Comparison of ENCODE assay signal across 25 cellular contexts in the genomic region with DNA sequence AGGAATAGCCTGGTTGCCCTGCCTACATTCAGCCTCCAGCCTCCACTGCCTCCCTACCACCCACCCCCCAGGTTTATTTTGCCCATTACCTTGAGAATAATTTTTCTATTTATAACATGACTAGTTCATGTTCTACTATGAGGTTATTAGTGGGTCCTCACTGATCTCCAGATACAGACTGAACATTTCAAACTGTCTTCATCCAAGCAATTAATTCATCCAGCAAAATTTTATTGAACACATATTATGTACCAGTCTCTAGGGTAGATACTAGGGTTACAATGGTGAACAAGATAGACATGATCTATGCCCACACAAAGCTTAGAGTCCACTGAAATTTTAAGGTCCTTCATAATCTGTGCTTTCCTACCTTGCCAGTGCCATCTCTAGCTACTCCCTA.
"Had no signal": no experiment of that assay in that cellular context is flagged by ENCODE, and none has a peak within 500 bp of the region (broad histone marks: within the 10 kb centered on the region; RNA-seq: fewer than 3 reads in every experiment).

No MANE protein-coding gene starts in this region.

- DNase-seq: activated CD4-positive, alpha-beta memory T cell treated with anti-CD3 and anti-CD28 coated beads for 36 hours; activated CD4-positive, alpha-beta T cell treated with anti-CD3 and anti-CD28 coated beads, Interleukin-2, amount 10 ng/mL, durations not matched to agents 24 days and 14 days; activated CD4-positive, CD25-positive, alpha-beta regulatory T cell treated with anti-CD3 and anti-CD28 coated beads, Interleukin-2, amount 50 U/mL, for 72 hours; activated effector memory CD4-positive, alpha-beta T cell treated with anti-CD3 and anti-CD28 coated beads, Interleukin-2, amount 50 U/mL, for 16 hours; activated naive CD4-positive, alpha-beta T cell treated with anti-CD3 and anti-CD28 coated beads, Interleukin-2, amount 10 ng/mL, durations not matched to agents 7 days and 5 days; activated naive CD8-positive, alpha-beta T cell treated with anti-CD3 and anti-CD28 coated beads, Interleukin-2, amount 10 ng/mL, durations not matched to agents 7 days and 5 days; brain microvascular endothelial cell; cortex of kidney; effector memory CD8-positive, alpha-beta T cell; erythroblast; hippocampal formation; kidney; naive thymus-derived CD4-positive, alpha-beta T cell; ovary; right lobe of liver; stimulated activated CD4-positive, alpha-beta T cell treated with anti-CD3 and anti-CD28 coated beads, Interleukin-2, amount 100 ng/mL, for 48 hours; trophoblast cell had no signal

- H3K36me3 Mint-ChIP-seq: activated CD4-positive, alpha-beta memory T cell treated with anti-CD3 and anti-CD28 coated beads for 36 hours; activated naive CD4-positive, alpha-beta T cell treated with anti-CD3 and anti-CD28 coated beads, Interleukin-2, amount 10 ng/mL, durations not matched to agents 7 days and 5 days; activated naive CD8-positive, alpha-beta T cell treated with anti-CD3 and anti-CD28 coated beads, Interleukin-2, amount 10 ng/mL, durations not matched to agents 7 days and 5 days; mesothelial cell of epicardium had no signal

- H3K27ac ChIP-seq: ascending aorta, brain microvascular endothelial cell, gastroesophageal sphincter, ovary, right lobe of liver, thoracic aorta, vagina had no signal

- H3K4me3 Mint-ChIP-seq: activated CD4-positive, alpha-beta memory T cell treated with anti-CD3 and anti-CD28 coated beads for 36 hours; activated CD4-positive, alpha-beta T cell treated with anti-CD3 and anti-CD28 coated beads, Interleukin-2, amount 10 ng/mL, durations not matched to agents 24 days and 14 days; activated naive CD4-positive, alpha-beta T cell treated with anti-CD3 and anti-CD28 coated beads, Interleukin-2, amount 10 ng/mL, durations not matched to agents 7 days and 5 days; activated naive CD8-positive, alpha-beta T cell treated with anti-CD3 and anti-CD28 coated beads, Interleukin-2, amount 10 ng/mL, durations not matched to agents 7 days and 5 days; activated T-helper 1 cell treated with anti-CD3 and anti-CD28 coated beads, Interleukin-12 subunit alpha, Interleukin-12 subunit beta, Interleukin-2, Interleukin-4 antibody, amounts not matched to agents 30 ng/mL and 10 ng/mL and 1 ng/mL, durations not matched to agents 14 hours and 24 hours and 36 hours; effector memory CD8-positive, alpha-beta T cell; mesothelial cell of epicardium; stimulated activated naive CD8-positive, alpha-beta T cell treated with anti-CD3 and anti-CD28 coated beads, Interleukin-15, Interleukin-2, amounts not matched to agents 100 ng/mL and 50 ng/mL, for 24 hours had no signal

- H3K27me3 ChIP-seq: ascending aorta, brain microvascular endothelial cell, ovary, right lobe of liver, vagina had no signal

- H3K36me3 ChIP-seq: ascending aorta, brain microvascular endothelial cell, gastroesophageal sphincter, ovary, right lobe of liver, thoracic aorta, vagina had no signal

- H3K4me3 ChIP-seq: ascending aorta, gastroesophageal sphincter, ovary, right lobe of liver, thoracic aorta, vagina had no signal

- ATAC-seq: effector memory CD8-positive, alpha-beta T cell; gastroesophageal sphincter; naive thymus-derived CD4-positive, alpha-beta T cell; right lobe of liver had no signal

- H3K9me3 ChIP-seq: ascending aorta, gastroesophageal sphincter, ovary, right lobe of liver, thoracic aorta, vagina had no signal

- H3K27ac Mint-ChIP-seq: activated CD4-positive, alpha-beta memory T cell treated with anti-CD3 and anti-CD28 coated beads for 36 hours; activated CD4-positive, alpha-beta T cell treated with anti-CD3 and anti-CD28 coated beads, Interleukin-2, amount 10 ng/mL, durations not matched to agents 24 days and 14 days; activated naive CD4-positive, alpha-beta T cell treated with anti-CD3 and anti-CD28 coated beads, Interleukin-2, amount 10 ng/mL, durations not matched to agents 7 days and 5 days; activated naive CD8-positive, alpha-beta T cell treated with anti-CD3 and anti-CD28 coated beads, Interleukin-2, amount 10 ng/mL, durations not matched to agents 7 days and 5 days; activated T-helper 1 cell treated with anti-CD3 and anti-CD28 coated beads, Interleukin-12 subunit alpha, Interleukin-12 subunit beta, Interleukin-2, Interleukin-4 antibody, amounts not matched to agents 30 ng/mL and 10 ng/mL and 1 ng/mL, durations not matched to agents 14 hours and 24 hours and 36 hours; mesothelial cell of epicardium; naive thymus-derived CD4-positive, alpha-beta T cell; progenitor cell of endocrine pancreas; stimulated activated naive CD8-positive, alpha-beta T cell treated with anti-CD3 and anti-CD28 coated beads, Interleukin-15, Interleukin-2, amounts not matched to agents 100 ng/mL and 50 ng/mL, for 24 hours had no signal

- H3K9me3 Mint-ChIP-seq: activated CD4-positive, alpha-beta memory T cell treated with anti-CD3 and anti-CD28 coated beads for 36 hours; activated CD4-positive, alpha-beta T cell treated with anti-CD3 and anti-CD28 coated beads, Interleukin-2, amount 10 ng/mL, durations not matched to agents 24 days and 14 days; activated naive CD4-positive, alpha-beta T cell treated with anti-CD3 and anti-CD28 coated beads, Interleukin-2, amount 10 ng/mL, durations not matched to agents 7 days and 5 days; activated naive CD8-positive, alpha-beta T cell treated with anti-CD3 and anti-CD28 coated beads, Interleukin-2, amount 10 ng/mL, durations not matched to agents 7 days and 5 days; activated T-helper 1 cell treated with anti-CD3 and anti-CD28 coated beads, Interleukin-12 subunit alpha, Interleukin-12 subunit beta, Interleukin-2, Interleukin-4 antibody, amounts not matched to agents 30 ng/mL and 10 ng/mL and 1 ng/mL, durations not matched to agents 14 hours and 24 hours and 36 hours; effector memory CD8-positive, alpha-beta T cell; mesothelial cell of epicardium; naive thymus-derived CD4-positive, alpha-beta T cell; stimulated activated naive CD8-positive, alpha-beta T cell treated with anti-CD3 and anti-CD28 coated beads, Interleukin-15, Interleukin-2, amounts not matched to agents 100 ng/mL and 50 ng/mL, for 24 hours had no signal
